ENCODE assay signal across 8 cellular contexts in the genomic region with DNA sequence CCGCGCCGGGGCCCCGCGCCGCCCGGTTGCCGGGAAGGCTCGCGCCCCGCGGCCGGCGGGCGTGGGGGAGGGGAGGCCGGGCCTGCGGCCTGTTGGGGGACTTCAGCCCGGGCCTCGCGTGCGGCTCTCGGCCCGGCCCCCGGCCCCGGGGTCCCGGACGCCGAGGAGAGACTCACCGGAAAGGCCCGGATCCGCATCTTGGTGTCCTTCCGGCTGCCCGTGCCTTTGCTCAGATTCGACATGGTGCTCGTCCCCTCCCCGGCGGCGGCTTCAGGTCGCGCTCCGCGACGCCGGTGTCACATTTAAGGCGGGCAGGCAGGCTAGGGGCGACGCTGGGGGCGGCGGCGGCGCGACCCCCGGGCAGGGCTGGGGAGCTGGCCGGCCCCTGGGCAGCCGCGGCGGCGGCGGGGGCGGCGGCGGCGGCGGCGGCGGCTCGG. TPM values are rescaled to one million over a fixed set of nuclear protein-coding genes. Genes with fewer than 3 reads are reported as not detected.
DNase-seq lines count a peak whose midpoint lies in the region; ATAC-seq and TF ChIP-seq lines count a peak whose summit lies in the region.

No MANE protein-coding gene starts in this region.

- DNase-seq in GM10248 (ENCODE audit: extremely low spot score) (peak; percentile 64), HuH-7 (ENCODE audit: low spot score) (peak; percentile 47), cerebellar cortex (ENCODE audit: low spot score) (peak; percentile 34), right lobe of liver (peak; percentile 61 to 76 (median 69)), NCI-H128 (lab: John Stamatoyannopoulos, UW; ENCODE audit: unreplicated experiment) (no peak)
- peak; percentile 41 for DNase-seq in activated CD4-positive, alpha-beta T cell treated with anti-CD3 and anti-CD28 coated beads for 1 hour
- peak; percentile 35 to 60 (median 36) for DNase-seq in stimulated activated CD4-positive, alpha-beta T cell treated with anti-CD3 and anti-CD28 coated beads, TNF-alpha, amount 100 ng/mL, for 24 hours (ENCODE audit: low read depth in 3 of 3)

- H3K9me3 ChIP-seq in right lobe of liver = no peaks in the 10 kb centered on the region

- peak overlapping the region; percentile 63 to 77 (median 75) for H3K4me3 ChIP-seq in right lobe of liver

- POLR2A ChIA-PET in GM10248 (lab: Yijun Ruan, JAX) = interaction anchor here (1.3 to 2.5 kb wide), 2 partner anchors 8 to 13 kb away, joined by 3 to 6 read pairs; no protein-coding TSS in a partner anchor

- H3K27me3 ChIP-seq in right lobe of liver = no peaks in the 10 kb centered on the region

- ATAC-seq in GM21528 (IDR thresholded peaks at IDR 0.05; ENCODE audit: low FRiP score, unreplicated experiment) (peak; percentile 42), right lobe of liver (no peak)

- peaks cover 0 to 14% (median 3%) of the 10 kb centered on the region in 4 donors for H3K4me1 ChIP-seq in right lobe of liver

- H3K27ac ChIP-seq in right lobe of liver = peak overlapping the region; percentile 81 to 87 (median 84)

- TF ChIP-seq POLR2A in right lobe of liver (IDR thresholded peaks at IDR 0.05) = no peak

- intact Hi-C loops in right lobe of liver (cut with DNase I) = no loop called here

- CTCF ChIA-PET in GM10248 (lab: Yijun Ruan, JAX) = interaction anchor here (2.2 kb wide), 1 partner anchor 51 kb away, joined by 5 read pairs; no protein-coding TSS in a partner anchor

- TF ChIP-seq CTCF in GM10248 (IDR thresholded peaks at IDR 0.05; ENCODE audit: control extremely low read depth, extremely low read depth, low read depth, missing control alignments) (no peak), right lobe of liver (IDR thresholded peaks at IDR 0.05) (no peak)

- no peaks in the 10 kb centered on the region for H3K36me3 ChIP-seq in right lobe of liver

- 0% methylated on average over 7 of the region's 67 CpGs for WGBS in right lobe of liver (ENCODE audit: insufficient coverage, low coverage, low lambda C conversion rate, missing lambda C conversion rate)

RNA-seq across cellular contexts. Expression of gene CUL3, which starts 0.4 kb away (rescaled TPM):
- total RNA-seq in right lobe of liver = 10 to 100 TPM; 30.3 to 46.2 (median 40.3) TPM
